Comparison of ENCODE assay signal across 8 cellular contexts in genomic region chr3:184176377-184177330, GRCh38.
DNase-seq lines count a peak whose midpoint lies in the region; ATAC-seq and TF ChIP-seq lines count a peak whose summit lies in the region.

No MANE protein-coding gene starts in this region.

- TF ChIP-seq CTCF in GM13977 (IDR thresholded peaks at IDR 0.05; ENCODE audit: extremely low read depth, insufficient read depth, missing control alignments): no peak

- H3K36me3 ChIP-seq in rectal smooth muscle tissue (ENCODE audit: control insufficient read depth, insufficient read depth, low read length): peaks cover 45% of the 10 kb centered on the region

- in situ Hi-C loops in GM13977 (cut with MboI; ENCODE audit: low pct_unique_long_range_greater_than_20kb, low sequenced_read_pairs, unreplicated experiment): no loop called here

- peak overlapping the region; percentile 94 for H3K27ac ChIP-seq in rectal smooth muscle tissue (ENCODE audit: low read depth, low read length)

- peak overlapping the region; percentile 95 for H3K4me3 ChIP-seq in rectal smooth muscle tissue (ENCODE audit: low read length)

- no peak for ATAC-seq in HG03280 (IDR thresholded peaks at IDR 0.05; ENCODE audit: unreplicated experiment)

- no peak overlapping the region for H3K9ac ChIP-seq in rectal smooth muscle tissue (ENCODE audit: low read length)

- peak; percentile 90 for DNase-seq in GM03348 (ENCODE audit: low spot score)
- peak; percentile 71 for DNase-seq in NCI-H510A (lab: John Stamatoyannopoulos, UW)
- peak; percentile 97 for DNase-seq in astrocyte of the hippocampus (ENCODE audit: low read depth, low spot score)
- DNase-seq in iPS DF 19.7 (ENCODE audit: low read depth, low spot score): peak; percentile 78
- DNase-seq in GM13977 (ENCODE audit: low spot score): no peak
- no peak for DNase-seq in activated CD4-positive, CD25-positive, alpha-beta regulatory T cell (lab: John Stamatoyannopoulos, UW)

- peaks cover 22% of the 10 kb centered on the region for H3K4me1 ChIP-seq in rectal smooth muscle tissue (ENCODE audit: control insufficient read depth, insufficient read depth, low read length)

- no peaks in the 10 kb centered on the region for H3K27me3 ChIP-seq in rectal smooth muscle tissue (ENCODE audit: control insufficient read depth, insufficient read depth, low read length)

Comparison
In these comparisons a context has a peak if more than half of its experiments do, and no peak if none do; other contexts are left out.
1. DNase-seq: peak in GM03348 (single experiment), NCI-H510A (single experiment), astrocyte of the hippocampus (single experiment) and iPS DF 19.7 (single experiment); none in GM13977 (single experiment) and activated CD4-positive, CD25-positive, alpha-beta regulatory T cell (0 of 4).